In the genomic region with DNA sequence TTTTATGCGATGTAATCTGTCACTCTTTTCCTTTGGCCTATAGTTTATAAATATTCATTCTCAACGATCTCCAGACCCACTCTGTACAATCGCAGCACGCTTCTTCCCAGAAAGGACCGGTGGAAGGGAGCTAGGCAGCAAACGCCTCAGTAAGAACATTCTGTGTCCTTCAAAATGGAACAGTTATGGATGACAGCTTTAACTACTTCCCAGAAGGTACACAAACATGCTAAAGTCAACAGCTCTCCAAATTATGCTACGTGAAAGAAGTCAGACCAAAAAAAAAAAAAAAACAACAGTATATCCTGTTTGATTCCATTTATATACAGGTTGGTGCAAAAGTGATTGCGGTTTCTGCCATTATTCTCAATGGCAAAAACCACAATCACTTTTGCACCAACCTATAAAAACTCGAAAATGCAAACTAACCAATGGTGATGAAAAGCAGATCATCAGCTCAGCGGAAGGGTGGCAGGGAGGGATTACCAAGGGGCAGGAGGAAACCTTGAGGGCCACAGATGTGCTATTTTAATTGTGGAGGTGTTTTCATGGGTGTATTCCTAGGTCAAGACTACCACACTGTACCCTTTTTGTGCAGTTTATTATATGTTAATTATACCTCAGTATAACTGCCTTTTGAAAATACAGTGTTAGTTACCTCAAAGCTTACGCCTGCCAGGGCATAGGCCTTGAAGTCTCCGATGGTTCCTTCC, we compare ENCODE assay signal across 4 cellular contexts. TPM values are rescaled to one million over a fixed set of nuclear protein-coding genes. Genes with fewer than 3 reads are reported as not detected.
DNase-seq lines count a peak whose midpoint lies in the region; ATAC-seq, FAIRE-seq and TF ChIP-seq lines count a peak whose summit lies in the region.
"Not testable (repeated sequence)": the region's sequence is repeated elsewhere in the genome, so short reads cannot be mapped to it uniquely, and the experiment has no call there.

No MANE protein-coding gene starts in this region.

- FAIRE-seq in pancreas (lab: Jason Lieb, UNC) = not testable (repeated sequence)

- WGBS in body of pancreas, 2 donors = no CpG with 5 or more reads among the region's 12 CpGs
- WGBS in pancreas, 2 donors = no CpG with 5 or more reads among the region's 12 CpGs

- intact Hi-C loops in body of pancreas (cut with DNase I); left colon (cut with DNase I, micrococcal nuclease); mucosa of descending colon (cut with DNase I, micrococcal nuclease); pancreas (cut with DNase I): not testable (repeated sequence)

- not testable (repeated sequence) for H3K4me3 ChIP-seq in body of pancreas, mucosa of descending colon, pancreas

- not testable (repeated sequence) for DNase-seq in body of pancreas, left colon, mucosa of descending colon, pancreas

- H3K4me1 ChIP-seq in body of pancreas; mucosa of descending colon (ENCODE audit: low read depth); pancreas: not testable (repeated sequence)

- not testable (repeated sequence) for H3K27ac ChIP-seq in body of pancreas, pancreas

- not testable (repeated sequence) for H3K27me3 ChIP-seq in body of pancreas, pancreas

- not testable (repeated sequence) for H3K9me3 ChIP-seq in body of pancreas, mucosa of descending colon, pancreas

- H3K36me3 ChIP-seq in body of pancreas (replicated peaks in 1 of 2; ENCODE audit: insufficient read depth in 1 of 2, low read depth in 2 of 2); mucosa of descending colon (ENCODE audit: low read depth); pancreas: not testable (repeated sequence)

- TF ChIP-seq POLR2A in body of pancreas (IDR thresholded peaks at IDR 0.05) = not testable (repeated sequence)

- ATAC-seq in body of pancreas (peak; percentile 54), left colon (peak; percentile 80), mucosa of descending colon (peak; percentile 90), pancreas (peak in 3 of 4 donors; percentile 27 to 53 (median 37))

- TF ChIP-seq CTCF in body of pancreas (IDR thresholded peaks at IDR 0.05); mucosa of descending colon (IDR thresholded peaks at IDR 0.05); pancreas (IDR thresholded peaks at IDR 0.05): not testable (repeated sequence)

RNA-seq across cellular contexts. Expression of a gene that starts 43.2 kb away (rescaled TPM):
- total RNA-seq in body of pancreas (100 to 1,000 TPM in 1 of 2 donors, 10 to 100 TPM in 1; 89.0 to 172 TPM), left colon (100 to 1,000 TPM in 1 of 2 donors, 10 to 100 TPM in 1; 73.1 to 129 TPM), mucosa of descending colon (100 to 1,000 TPM in 1 of 3 donors, 10 to 100 TPM in 2; 61.3 to 106 (median 81.2) TPM), pancreas (100 to 1,000 TPM; 193 to 296 (median 209) TPM)
- 100 to 1,000 TPM; 109 to 124 TPM for polyA plus RNA-seq in pancreas

Comparison
In these comparisons a context has a peak if more than half of its experiments do, and no peak if none do; other contexts are left out.
1. ATAC-seq: peak in every context shown above with its lines; median percentile 90 in mucosa of descending colon; 80 in left colon; 54 in body of pancreas; 37 in pancreas.